In the genomic region with DNA sequence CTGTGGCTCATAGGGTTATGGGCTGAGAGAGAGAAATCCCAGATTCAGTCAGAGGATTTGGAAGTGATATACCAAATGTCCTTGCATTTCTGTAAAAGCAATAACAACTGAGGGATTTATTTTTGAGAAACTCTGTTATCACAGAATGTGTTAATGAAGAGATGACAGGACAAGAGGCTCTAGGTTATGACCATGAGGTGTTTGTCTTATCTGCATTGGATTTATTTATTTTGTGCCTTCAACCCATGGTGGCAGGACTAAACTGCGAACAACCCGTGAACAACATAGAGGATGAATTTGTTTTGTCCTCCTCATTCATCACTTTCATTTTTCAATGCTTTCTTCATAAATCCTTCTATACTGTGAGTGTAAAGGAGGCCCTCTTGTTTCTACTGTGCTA, we compare ENCODE assay signal across 20 cellular contexts.
"Had no signal": no experiment of that assay in that cellular context is flagged by ENCODE, and none has a peak within 500 bp of the region (broad histone marks: within the 10 kb centered on the region; RNA-seq: fewer than 3 reads in every experiment).

No MANE protein-coding gene starts in this region.

- H3K9me3 Mint-ChIP-seq: type B pancreatic cell had no signal

- H3K4me1 Mint-ChIP-seq: naive B cell; stimulated activated effector memory CD8-positive, alpha-beta T cell treated with anti-CD3 and anti-CD28 coated beads, Interleukin-12 subunit alpha, Interleukin-12 subunit beta, amount 100 ng/mL, for 72 hours had no signal

- H3K27ac Mint-ChIP-seq: naive B cell; stimulated activated effector memory CD8-positive, alpha-beta T cell treated with anti-CD3 and anti-CD28 coated beads, Interleukin-12 subunit alpha, Interleukin-12 subunit beta, amount 100 ng/mL, for 72 hours; type B pancreatic cell had no signal

- H3K27me3 ChIP-seq: dorsolateral prefrontal cortex, gastrocnemius medialis, heart right ventricle, left lung, neutrophil, suprapubic skin, thyroid gland had no signal

- H3K36me3 ChIP-seq: gastrocnemius medialis, heart right ventricle, left lung, neutrophil, suprapubic skin, thyroid gland had no signal

- H3K27me3 Mint-ChIP-seq: naive B cell, type B pancreatic cell had no signal

- H3K4me3 Mint-ChIP-seq: naive B cell; stimulated activated effector memory CD8-positive, alpha-beta T cell treated with anti-CD3 and anti-CD28 coated beads, Interleukin-12 subunit alpha, Interleukin-12 subunit beta, amount 100 ng/mL, for 72 hours; type B pancreatic cell had no signal

- ATAC-seq: esophagus mucosa; gastrocnemius medialis; left lung; stimulated activated effector memory CD8-positive, alpha-beta T cell treated with anti-CD3 and anti-CD28 coated beads, Interleukin-12 subunit alpha, Interleukin-12 subunit beta, amount 100 ng/mL, for 72 hours; stimulated activated naive CD8-positive, alpha-beta T cell treated with anti-CD3 and anti-CD28 coated beads, Interleukin-15, Interleukin-2, amounts not matched to agents 100 U/mL and 50 U/mL, for 24 hours had no signal

- H3K4me1 ChIP-seq: left lung, suprapubic skin, thyroid gland had no signal

- H3K27ac ChIP-seq: dorsolateral prefrontal cortex, gastrocnemius medialis, left lung, neutrophil, suprapubic skin, thyroid gland had no signal

- H3K4me3 ChIP-seq: dorsolateral prefrontal cortex, gastrocnemius medialis, heart right ventricle, left lung, lung, suprapubic skin, thyroid gland had no signal

- H3K36me3 Mint-ChIP-seq: naive B cell; stimulated activated effector memory CD8-positive, alpha-beta T cell treated with anti-CD3 and anti-CD28 coated beads, Interleukin-12 subunit alpha, Interleukin-12 subunit beta, amount 100 ng/mL, for 72 hours; type B pancreatic cell had no signal

- H3K9me3 ChIP-seq: gastrocnemius medialis, heart right ventricle, left lung, neutrophil, suprapubic skin, thyroid gland had no signal

- DNase-seq: cortex of kidney; dorsolateral prefrontal cortex; effector CD8-positive, alpha-beta T cell; gastrocnemius medialis; heart right ventricle; hypothalamus; islet precursor cell; left lung; naive B cell; posterior cingulate gyrus; stimulated activated CD4-positive, alpha-beta T cell treated with anti-CD3 and anti-CD28 coated beads, Interleukin-4, amount 100 ng/mL, for 1 hour; stimulated activated CD8-positive, alpha-beta memory T cell treated with anti-CD3 and anti-CD28 coated beads, Interleukin-4, amount 100 ng/mL, for 48 hours; stimulated activated naive CD8-positive, alpha-beta T cell treated with anti-CD3 and anti-CD28 coated beads, Interleukin-15, Interleukin-2, amounts not matched to agents 100 U/mL and 50 U/mL, for 24 hours; thyroid gland had no signal
